Comparison of ENCODE assay signal across 1 cellular context in the genomic region with DNA sequence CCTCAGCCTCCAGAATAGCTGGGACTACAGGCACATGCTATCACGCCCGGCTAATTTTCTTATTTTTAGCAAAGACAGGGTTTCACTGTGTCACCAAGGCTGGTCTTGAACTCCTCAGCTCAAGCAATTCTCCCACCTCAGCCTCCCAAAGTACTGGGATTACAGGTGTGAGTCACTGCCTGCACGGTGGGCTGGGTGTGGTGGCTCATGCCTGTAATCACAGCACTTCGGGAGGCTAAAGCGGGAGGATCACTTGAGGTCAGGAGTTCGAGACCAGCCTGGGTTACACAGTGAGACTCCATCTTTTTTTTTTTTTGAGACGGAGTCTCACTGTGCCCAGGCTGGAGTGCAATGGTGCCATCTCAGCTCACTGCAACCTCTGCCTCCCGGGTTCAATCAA.
TF ChIP-seq lines count a peak whose summit lies in the region.
"Not testable (repeated sequence)": the region's sequence is repeated elsewhere in the genome, so short reads cannot be mapped to it uniquely, and the experiment has no call there.

No MANE protein-coding gene starts in this region.

TF ChIP-seq in K562, 482 proteins besides CTCF, POLR2A, EP300 and RAD21:
- TF ChIP-seq KDM1A (IDR thresholded peaks at IDR 0.05) (peak in 1 of 2 experiments; percentile 65; a peak in 2 of 4 replicates), FOSL1 (tag; conservative IDR thresholded peaks at IDR 0.05) (peak; percentile 35; the same call in 1 of the 2 replicates), JUND (IDR thresholded peaks at IDR 0.05; ENCODE audit: borderline replicate concordance, low read depth, low read length) (0 out of 2 replicates have a peak, but pooled peaks have one; percentile 17), ADNP (tag; IDR thresholded peaks at IDR 0.05) (peak; percentile 78), BCOR (IDR thresholded peaks at IDR 0.05) (0 out of 2 replicates have a peak, but pooled peaks have one; percentile 17), L3MBTL2 (IDR thresholded peaks at IDR 0.05) (0 out of 2 replicates have a peak, but pooled peaks have one; percentile 14)
- TF ChIP-seq, protein P1, sequence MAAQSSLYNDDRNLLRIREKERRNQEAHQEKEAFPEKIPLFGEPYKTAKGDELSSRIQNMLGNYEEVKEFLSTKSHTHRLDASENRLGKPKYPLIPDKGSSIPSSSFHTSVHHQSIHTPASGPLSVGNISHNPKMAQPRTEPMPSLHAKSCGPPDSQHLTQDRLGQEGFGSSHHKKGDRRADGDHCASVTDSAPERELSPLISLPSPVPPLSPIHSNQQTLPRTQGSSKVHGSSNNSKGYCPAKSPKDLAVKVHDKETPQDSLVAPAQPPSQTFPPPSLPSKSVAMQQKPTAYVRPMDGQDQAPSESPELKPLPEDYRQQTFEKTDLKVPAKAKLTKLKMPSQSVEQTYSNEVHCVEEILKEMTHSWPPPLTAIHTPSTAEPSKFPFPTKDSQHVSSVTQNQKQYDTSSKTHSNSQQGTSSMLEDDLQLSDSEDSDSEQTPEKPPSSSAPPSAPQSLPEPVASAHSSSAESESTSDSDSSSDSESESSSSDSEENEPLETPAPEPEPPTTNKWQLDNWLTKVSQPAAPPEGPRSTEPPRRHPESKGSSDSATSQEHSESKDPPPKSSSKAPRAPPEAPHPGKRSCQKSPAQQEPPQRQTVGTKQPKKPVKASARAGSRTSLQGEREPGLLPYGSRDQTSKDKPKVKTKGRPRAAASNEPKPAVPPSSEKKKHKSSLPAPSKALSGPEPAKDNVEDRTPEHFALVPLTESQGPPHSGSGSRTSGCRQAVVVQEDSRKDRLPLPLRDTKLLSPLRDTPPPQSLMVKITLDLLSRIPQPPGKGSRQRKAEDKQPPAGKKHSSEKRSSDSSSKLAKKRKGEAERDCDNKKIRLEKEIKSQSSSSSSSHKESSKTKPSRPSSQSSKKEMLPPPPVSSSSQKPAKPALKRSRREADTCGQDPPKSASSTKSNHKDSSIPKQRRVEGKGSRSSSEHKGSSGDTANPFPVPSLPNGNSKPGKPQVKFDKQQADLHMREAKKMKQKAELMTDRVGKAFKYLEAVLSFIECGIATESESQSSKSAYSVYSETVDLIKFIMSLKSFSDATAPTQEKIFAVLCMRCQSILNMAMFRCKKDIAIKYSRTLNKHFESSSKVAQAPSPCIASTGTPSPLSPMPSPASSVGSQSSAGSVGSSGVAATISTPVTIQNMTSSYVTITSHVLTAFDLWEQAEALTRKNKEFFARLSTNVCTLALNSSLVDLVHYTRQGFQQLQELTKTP (IDR thresholded peaks at IDR 0.05; ENCODE audit: low read depth in 1 of 2, partially characterized antibody in 2 of 2), result peak in 1 of 2 experiments; percentile 21
- TF ChIP-seq, protein P2, sequence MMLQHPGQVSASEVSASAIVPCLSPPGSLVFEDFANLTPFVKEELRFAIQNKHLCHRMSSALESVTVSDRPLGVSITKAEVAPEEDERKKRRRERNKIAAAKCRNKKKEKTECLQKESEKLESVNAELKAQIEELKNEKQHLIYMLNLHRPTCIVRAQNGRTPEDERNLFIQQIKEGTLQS (IDR thresholded peaks at IDR 0.05), result peak; percentile 48
- TF ChIP-seq, protein P2 (CRISPR knock-in tag; conservative IDR thresholded peaks at IDR 0.05), result not testable (repeated sequence)
- not testable (repeated sequence) for TF ChIP-seq JUND (tag; IDR thresholded peaks at IDR 0.05; ENCODE audit: borderline replicate concordance, low read depth, low read length)
